8 cellular contexts compared by ENCODE assay signal in the genomic region with DNA sequence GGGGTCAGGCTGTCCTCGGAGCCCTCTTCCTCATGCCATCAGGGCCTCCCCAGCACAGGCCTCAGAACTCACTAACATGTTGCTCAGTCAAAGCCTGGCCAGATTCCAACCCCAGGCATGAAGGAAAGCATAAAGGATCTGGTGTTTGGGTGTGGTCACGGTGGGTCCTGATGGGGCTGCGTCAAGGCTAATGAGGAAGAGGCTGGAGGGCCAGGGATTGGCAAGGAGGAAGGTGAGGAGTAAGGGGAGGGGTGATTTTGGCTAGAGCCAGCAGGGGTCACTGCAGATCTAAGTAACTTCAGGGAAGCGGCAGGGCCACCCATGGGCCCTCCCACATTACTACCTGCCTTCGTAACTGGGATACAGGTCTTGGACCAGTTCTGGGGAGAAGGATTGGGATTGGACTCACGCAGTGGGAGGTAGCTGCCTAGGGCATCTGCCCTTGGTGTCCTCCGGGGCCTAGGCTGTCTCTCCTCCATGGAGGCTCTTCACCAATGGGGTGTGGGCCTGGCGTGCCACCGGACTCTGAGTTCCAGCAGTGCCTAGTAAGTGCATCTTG. TPM values are rescaled to one million over a fixed set of nuclear protein-coding genes. Genes with fewer than 3 reads are reported as not detected.
DNase-seq lines count a peak whose midpoint lies in the region; ATAC-seq and TF ChIP-seq lines count a peak whose summit lies in the region.

No MANE protein-coding gene starts in this region.

- H3K4me1 ChIP-seq in DOHH2 (ENCODE audit: control insufficient read depth, low read length) = peaks cover 21% of the 10 kb centered on the region
- no peaks in the 10 kb centered on the region for H3K4me1 ChIP-seq in ascending aorta

- H4K20me1 ChIP-seq in DOHH2 (ENCODE audit: control insufficient read depth, insufficient read depth, low read depth, low read length) = no peaks in the 10 kb centered on the region

- peak overlapping the region; percentile 88 for H3K27ac Mint-ChIP-seq in T-helper 17 cell

- ATAC-seq in GM21737 (IDR thresholded peaks at IDR 0.05; ENCODE audit: unreplicated experiment) (peak; percentile 56), T-helper 17 cell (peak; percentile 75), GM21381 (IDR thresholded peaks at IDR 0.05; ENCODE audit: unreplicated experiment) (no peak)

- no peaks in the 10 kb centered on the region for H3K9me2 ChIP-seq in DOHH2 (replicated peaks; ENCODE audit: control insufficient read depth, low read length)

- H3K36me3 ChIP-seq in DOHH2 (ENCODE audit: control insufficient read depth, low read length) (no peaks in the 10 kb centered on the region), ascending aorta (no peaks in the 10 kb centered on the region)

- H3K9me3 ChIP-seq in DOHH2 (ENCODE audit: control insufficient read depth, insufficient read depth, low read length) = 0 out of 2 replicates have a peak, but pooled peaks cover under 1% of the 10 kb centered on the region
- H3K9me3 ChIP-seq in T-helper 17 cell (ENCODE audit: control insufficient read depth, low read length, poor library complexity, severe bottlenecking) = no peaks in the 10 kb centered on the region
- no peaks in the 10 kb centered on the region for H3K9me3 ChIP-seq in ascending aorta

- no peaks in the 10 kb centered on the region for H3F3A ChIP-seq in DOHH2 (ENCODE audit: control insufficient read depth, insufficient read depth)

- peak; percentile 68 for DNase-seq in M059J (ENCODE audit: low read depth)
- peak; percentile 35 to 53 (median 40) for DNase-seq in T-helper 17 cell
- no peak for DNase-seq in ascending aorta (ENCODE audit: low spot score in 2 of 2)
- peak; percentile 68 for DNase-seq in iPS DF 4.7 (ENCODE audit: extremely low read depth, low spot score)
- DNase-seq in stimulated activated CD4-positive, alpha-beta T cell treated with anti-CD3 and anti-CD28 coated beads, Interleukin-2, amount 100 ng/mL, for 24 hours = peak; percentile 77 to 78

- TF ChIP-seq CTCF in DOHH2 (IDR thresholded peaks at IDR 0.05; ENCODE audit: low read depth, low read length, poor library complexity, severe bottlenecking) = peak; percentile 89
- TF ChIP-seq CTCF in ascending aorta (IDR thresholded peaks at IDR 0.05) = peak; percentile 6 to 36 (median 32)

- peaks cover 8% of the 10 kb centered on the region for H3K27me3 Mint-ChIP-seq in T-helper 17 cell

- intact Hi-C loops in ascending aorta (cut with DNase I) = loop anchor here (2.0 kb wide), 1 partner anchor 355 kb away; no protein-coding TSS in a partner anchor

- no peaks in the 10 kb centered on the region for H3K79me2 ChIP-seq in DOHH2 (ENCODE audit: control insufficient read depth, low read length)

- H3K4me3 ChIP-seq in DOHH2 (ENCODE audit: low read length) = no peak overlapping the region
- no peak overlapping the region for H3K4me3 ChIP-seq in ascending aorta

- H3K27me3 ChIP-seq in DOHH2 (ENCODE audit: control insufficient read depth, low read length) (peaks cover 4% of the 10 kb centered on the region; the same call in 1 of the 2 replicates), ascending aorta (no peaks in the 10 kb centered on the region)

- H3K36me3 Mint-ChIP-seq in T-helper 17 cell (ENCODE audit: low read depth) = no peaks in the 10 kb centered on the region

- no peak overlapping the region for H3K4me2 ChIP-seq in DOHH2 (ENCODE audit: low read length)

- peaks cover 25% of the 10 kb centered on the region for H3K4me1 Mint-ChIP-seq in T-helper 17 cell

- H3K4me3 Mint-ChIP-seq in T-helper 17 cell = peak overlapping the region; percentile 41

- H3K27ac ChIP-seq in DOHH2 (ENCODE audit: low read depth, low read length) = no peak overlapping the region
- H3K27ac ChIP-seq in ascending aorta = no peak overlapping the region

RNA-seq across cellular contexts. Expression of gene MRPS18A, which starts 36.2 kb away (rescaled TPM):
- total RNA-seq in M059J (2014; rRNA removed; shearing (Covaris generic)) = 63.0 and 71.2 TPM in 2 replicates
- total RNA-seq in T-helper 17 cell (10 to 100 TPM; 24.2 to 29.8 TPM), ascending aorta (29.8 TPM)

RNA-seq across cellular contexts. Expression of gene VEGFA, which starts 46.2 kb away (rescaled TPM):
- total RNA-seq in M059J (2014; rRNA removed; shearing (Covaris generic)) = 41.2 and 65.8 TPM in 2 replicates
- total RNA-seq in T-helper 17 cell = 1 to 10 TPM; 5.6 to 6.3 TPM
- 110 TPM for total RNA-seq in ascending aorta

Comparison
In these comparisons a context has a peak if more than half of its experiments do, and no peak if none do; other contexts are left out.
1. DNase-seq: peak in M059J (single experiment), T-helper 17 cell (3 of 3), iPS DF 4.7 (single experiment) and stimulated activated CD4-positive, alpha-beta T cell treated with anti-CD3 and anti-CD28 coated beads, Interleukin-2, amount 100 ng/mL, for 24 hours (2 of 2); none in ascending aorta (0 of 2).